ENCODE assay signal across 17 cellular contexts in genomic region chr7:33700001-33700899, GRCh38.
DNase-seq lines count a peak whose midpoint lies in the region; ATAC-seq and TF ChIP-seq lines count a peak whose summit lies in the region.
"Had no signal": no experiment of that assay in that cellular context is flagged by ENCODE, and none has a peak within 500 bp of the region (broad histone marks: within the 10 kb centered on the region; RNA-seq: fewer than 3 reads in every experiment).

No MANE protein-coding gene starts in this region.

- H2AK5ac ChIP-seq in IMR-90 (ENCODE audit: low read depth, low read length): no peak overlapping the region

- no peaks in the 10 kb centered on the region for H3K9me1 ChIP-seq in IMR-90 (ENCODE audit: insufficient read depth, low read length)

- TF ChIP-seq CTCF in IMR-90 (conservative IDR thresholded peaks at IDR 0.05; ENCODE audit: low read depth, low read length) (no peak), esophagus muscularis mucosa (IDR thresholded peaks at IDR 0.05) (no peak), neural cell (IDR thresholded peaks at IDR 0.05; ENCODE audit: poor library complexity, severe bottlenecking) (no peak)

- no peak for TF ChIP-seq POLR2A in IMR-90 (IDR thresholded peaks at IDR 0.05; ENCODE audit: low read depth, low read length)
- TF ChIP-seq POLR2A in esophagus muscularis mucosa (IDR thresholded peaks at IDR 0.05; ENCODE audit: low read depth): no peak

- no peak overlapping the region for H3K4me2 ChIP-seq in IMR-90 (ENCODE audit: low read depth, low read length)
- no peak overlapping the region for H3K4me2 ChIP-seq in neural cell (ENCODE audit: low read length)
- H3K4me2 ChIP-seq: BLaER1 treated with 17β-estradiol and CSF1 and Interleukin-3, amounts not matched to agents 10 nM and 100 nM; GM23338 had no signal

- no peak overlapping the region for H3K18ac ChIP-seq in IMR-90 (ENCODE audit: low read depth, low read length)

- no peak overlapping the region for H2BK120ac ChIP-seq in IMR-90 (ENCODE audit: low read depth, low read length)

- no peak overlapping the region for H3K4ac ChIP-seq in IMR-90 (ENCODE audit: low read depth, low read length)

- no peaks in the 10 kb centered on the region for H4K20me1 ChIP-seq in IMR-90 (ENCODE audit: insufficient read depth, low read length)
- no peaks in the 10 kb centered on the region for H4K20me1 ChIP-seq in neural cell (ENCODE audit: insufficient read depth)
- H4K20me1 ChIP-seq: BLaER1 treated with 17β-estradiol and CSF1 and Interleukin-3, amounts not matched to agents 10 nM and 100 nM had no signal

- H2BK15ac ChIP-seq in IMR-90 (ENCODE audit: low read depth, low read length): no peak overlapping the region

- H4K5ac ChIP-seq in IMR-90 (ENCODE audit: low read depth, low read length): no peak overlapping the region

- no peak overlapping the region for H2BK5ac ChIP-seq in IMR-90 (ENCODE audit: low read depth, low read length, poor library complexity, severe bottlenecking)

- no peak overlapping the region for H2AK9ac ChIP-seq in IMR-90 (replicated peaks; ENCODE audit: low read depth, low read length, poor library complexity)

- in situ Hi-C loops in IMR-90 (cut with MboI; ENCODE audit: low sequenced_read_pairs): no loop called here

- H3K56ac ChIP-seq in IMR-90 (ENCODE audit: extremely low read depth, insufficient read depth, low read length): no peak overlapping the region

- TF ChIP-seq EP300 in esophagus muscularis mucosa (IDR thresholded peaks at IDR 0.05): no peak
- TF ChIP-seq EP300 in neural cell (conservative IDR thresholded peaks at IDR 0.05; ENCODE audit: poor library complexity, severe bottlenecking): peak; percentile 86

- intact Hi-C loops in IMR-90 (cut with micrococcal nuclease): no loop called here
- intact Hi-C loops in esophagus muscularis mucosa (cut with DNase I): no loop called here

- no peak overlapping the region for H4K8ac ChIP-seq in IMR-90 (ENCODE audit: low read depth in 2 of 2, low read length in 2 of 2)

- H3K79me1 ChIP-seq in IMR-90 (ENCODE audit: low read depth in 1 of 2, low read length in 2 of 2): no peaks in the 10 kb centered on the region

- H3K27ac ChIP-seq in IMR-90 (ENCODE audit: insufficient read depth, low read length) (no peak overlapping the region), esophagus muscularis mucosa (replicated peaks in 1 of 4) (no peak overlapping the region), mucosa of rectum (ENCODE audit: low read depth in 2 of 2, low read length in 2 of 2) (peak overlapping the region; percentile 44 to 48), neural cell (ENCODE audit: low read length) (peak overlapping the region; percentile 58)
- H3K27ac ChIP-seq: BLaER1 treated with 17β-estradiol and CSF1 and Interleukin-3, amounts not matched to agents 10 nM and 100 nM had no signal

- no peak overlapping the region for H3K23ac ChIP-seq in IMR-90 (ENCODE audit: low read depth, low read length)

- H3K9me2 ChIP-seq in neural cell (ENCODE audit: insufficient read depth, low read length): no peaks in the 10 kb centered on the region

- dilution Hi-C loops in IMR-90 (cut with HindIII; ENCODE audit: low sequenced_read_pairs, unreplicated experiment): no loop called here

- no TSS peak for BruUV-seq in IMR-90 (replicated peaks; lab: Mats Ljungman, UMichigan)

- no peak overlapping the region for H2AFZ ChIP-seq in IMR-90 (replicated peaks; ENCODE audit: low read length, poor library complexity)
- no peak overlapping the region for H2AFZ ChIP-seq in neural cell (ENCODE audit: low read depth, low read length)
- H2AFZ ChIP-seq: GM23338 had no signal

- H3K4me3 ChIP-seq in IMR-90 (ENCODE audit: insufficient read depth, low read depth, low read length): no peak overlapping the region
- no peak overlapping the region for H3K4me3 ChIP-seq in esophagus muscularis mucosa
- H3K4me3 ChIP-seq in mucosa of rectum (ENCODE audit: low read length in 2 of 2): peak overlapping the region; percentile 1 to 2
- H3K4me3 ChIP-seq in neural cell (ENCODE audit: low read length): no peak overlapping the region
- H3K4me3 ChIP-seq: BLaER1 treated with 17β-estradiol and CSF1 and Interleukin-3, amounts not matched to agents 10 nM and 100 nM; GM23338 had no signal

- no peak for DNase-seq in IMR-90
- peak; percentile 29 for DNase-seq in esophagus muscularis mucosa (ENCODE audit: extremely low spot score)
- DNase-seq in HT-29 (ENCODE audit: low spot score): no peak
- no peak for DNase-seq in DMS79 treated with DMSO at 0.1 percent for 48 hours (lab: John Stamatoyannopoulos, UW)
- no peak for DNase-seq in NCI-H1436 (lab: John Stamatoyannopoulos, UW)
- DNase-seq: ACHN; Calu3; CD4-positive, alpha-beta T cell; DMS 273 treated with DMSO at 0.1 percent for 48 hours; DND-41; GDM1; H7 had no signal

- ATAC-seq in IMR-90 (ENCODE audit: low read depth): no peak
- ATAC-seq in HG03280 (IDR thresholded peaks at IDR 0.05; ENCODE audit: unreplicated experiment): no peak
- ATAC-seq: GM23338 had no signal

- no peak overlapping the region for H4K91ac ChIP-seq in IMR-90 (ENCODE audit: insufficient read depth, low read depth, low read length)

- H2BK20ac ChIP-seq in IMR-90 (ENCODE audit: low read depth, low read length): no peak overlapping the region

- CTCF ChIA-PET in IMR-90 (lab: Yijun Ruan, JAX): interaction anchor here (1.6 kb wide), 1 partner anchor 16 kb away, joined by 3 read pairs; no protein-coding TSS in a partner anchor

- H3K27me3 ChIP-seq in IMR-90 (ENCODE audit: control insufficient read depth, insufficient read depth, low read length) (peaks cover 1% of the 10 kb centered on the region; the same call in 1 of the 2 replicates), esophagus muscularis mucosa (no peaks in the 10 kb centered on the region), mucosa of rectum (ENCODE audit: control insufficient read depth in 2 of 2, insufficient read depth in 2 of 2, low read length in 2 of 2) (no peaks in the 10 kb centered on the region), neural cell (ENCODE audit: insufficient read depth, low read depth, low read length) (no peaks in the 10 kb centered on the region)
- H3K27me3 ChIP-seq: BLaER1 treated with 17β-estradiol and CSF1 and Interleukin-3, amounts not matched to agents 10 nM and 100 nM had no signal

- no peaks in the 10 kb centered on the region for H3K4me1 ChIP-seq in IMR-90 (ENCODE audit: control insufficient read depth, insufficient read depth, low read length)
- H3K4me1 ChIP-seq in esophagus muscularis mucosa: no peaks in the 10 kb centered on the region
- H3K4me1 ChIP-seq in mucosa of rectum (ENCODE audit: control insufficient read depth in 2 of 2, insufficient read depth in 2 of 2, low read length in 2 of 2): peaks cover 3 to 23% of the 10 kb centered on the region in 2 donors
- H3K4me1 ChIP-seq: BLaER1 treated with 17β-estradiol and CSF1 and Interleukin-3, amounts not matched to agents 10 nM and 100 nM had no signal

- H3F3A ChIP-seq in neural cell (ENCODE audit: insufficient read depth, low read length, poor library complexity, severe bottlenecking): no peaks in the 10 kb centered on the region

- H3K9me3 ChIP-seq in IMR-90 (ENCODE audit: control insufficient read depth, insufficient read depth, low read length): peaks cover 17% of the 10 kb centered on the region
- H3K9me3 ChIP-seq in esophagus muscularis mucosa: peaks cover 0 to 28% (median 15%) of the 10 kb centered on the region in 4 donors
- H3K9me3 ChIP-seq in mucosa of rectum (ENCODE audit: control insufficient read depth in 2 of 2, low read length in 2 of 2): peaks cover 2 to 6% of the 10 kb centered on the region in 2 donors
- no peaks in the 10 kb centered on the region for H3K9me3 ChIP-seq in neural cell (ENCODE audit: low read length)

- H3K9ac ChIP-seq in IMR-90 (ENCODE audit: low read depth, low read length) (no peak overlapping the region), mucosa of rectum (ENCODE audit: low read depth in 1 of 2, low read length in 2 of 2) (no peak overlapping the region), neural cell (ENCODE audit: low read length) (no peak overlapping the region)
- H3K9ac ChIP-seq: BLaER1 treated with 17β-estradiol and CSF1 and Interleukin-3, amounts not matched to agents 10 nM and 100 nM had no signal

- no peaks in the 10 kb centered on the region for H3K79me2 ChIP-seq in neural cell (replicated peaks; ENCODE audit: insufficient read depth, low read length)

- WGBS in IMR-90 (ENCODE audit: extremely low coverage in 2 of 2, insufficient read length in 1 of 2), 2 experiments: no CpG with 5 or more reads among the region's 11 CpGs
- WGBS in esophagus muscularis mucosa: 84% methylated on average over 11 of the region's 11 CpGs

- H3K36me3 ChIP-seq in IMR-90 (ENCODE audit: control insufficient read depth, insufficient read depth, low read length) (no peaks in the 10 kb centered on the region), esophagus muscularis mucosa (no peaks in the 10 kb centered on the region), mucosa of rectum (ENCODE audit: control insufficient read depth in 2 of 2, insufficient read depth in 2 of 2, low read length in 2 of 2) (no peaks in the 10 kb centered on the region), neural cell (ENCODE audit: insufficient read depth, low read length) (no peaks in the 10 kb centered on the region)

- POLR2A ChIA-PET in IMR-90 (lab: Charles Lee; ENCODE audit: unreplicated experiment): no interaction called here

- no peak for TF ChIP-seq RAD21 in IMR-90 (IDR thresholded peaks at IDR 0.05; ENCODE audit: low read length)
- no peak for TF ChIP-seq RAD21 in neural cell (conservative IDR thresholded peaks at IDR 0.05)

- no peak overlapping the region for H3K14ac ChIP-seq in IMR-90 (replicated peaks; ENCODE audit: low read depth, low read length)

TF ChIP-seq in IMR-90, 13 proteins besides CTCF, POLR2A, EP300 and RAD21:
- TF ChIP-seq RFX5 (IDR thresholded peaks at IDR 0.05; ENCODE audit: low read depth, low read length): no peak
- peak; percentile 19; the same call in 1 of the 2 replicates for TF ChIP-seq CEBPB (IDR thresholded peaks at IDR 0.05; ENCODE audit: low read depth, low read length)
- no peak for TF ChIP-seq FOS (IDR thresholded peaks at IDR 0.05; ENCODE audit: low read depth, low read length)

Comparison
In these comparisons a context has a peak if more than half of its experiments do, and no peak if none do; other contexts are left out.
1. H3K27ac ChIP-seq: peak in mucosa of rectum (2 of 2) and neural cell (single experiment); none in IMR-90 (single experiment) and esophagus muscularis mucosa (0 of 4).
2. H3K4me3 ChIP-seq: peak in mucosa of rectum (2 of 2); none in IMR-90 (single experiment), esophagus muscularis mucosa (0 of 4) and neural cell (single experiment).